Comparison of ENCODE assay signal across 9 cellular contexts in the genomic region with DNA sequence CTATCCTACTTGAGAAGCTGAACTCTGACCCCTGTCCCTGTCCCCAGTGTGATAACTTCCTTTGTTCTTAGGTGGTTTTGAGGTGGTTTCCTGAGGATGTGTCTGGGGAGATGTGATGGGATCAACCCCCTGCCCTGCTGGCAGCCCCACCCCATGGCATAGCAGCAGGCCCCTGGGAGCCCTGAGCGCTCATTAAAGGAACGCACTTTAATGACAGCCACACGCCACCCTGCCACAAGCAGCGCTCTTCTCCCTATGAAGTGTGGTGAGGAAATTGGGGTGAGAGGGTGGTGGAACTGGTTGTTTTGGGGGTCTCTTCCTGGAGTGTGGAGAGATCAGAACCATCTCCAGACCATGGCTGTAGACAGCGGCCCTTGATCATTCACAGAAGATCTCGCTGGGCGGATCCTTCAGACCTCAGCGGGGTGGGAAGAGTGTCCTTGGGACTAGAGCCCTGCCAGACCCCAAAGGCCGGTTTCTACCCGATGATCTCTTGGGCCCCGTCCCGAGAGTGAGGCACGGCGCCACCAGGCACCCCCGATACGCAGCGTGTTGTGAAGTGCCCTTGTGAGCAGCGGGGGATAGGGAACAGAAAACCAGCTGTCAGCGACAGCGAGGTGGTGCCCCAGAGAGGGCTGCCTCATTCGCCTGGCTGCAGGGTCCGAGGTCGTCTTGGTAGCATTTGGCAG. TPM values are rescaled to one million over a fixed set of nuclear protein-coding genes. Genes with fewer than 3 reads are reported as not detected.
DNase-seq lines count a peak whose midpoint lies in the region; ATAC-seq and TF ChIP-seq lines count a peak whose summit lies in the region.
"Had no signal": no experiment of that assay in that cellular context is flagged by ENCODE, and none has a peak within 500 bp of the region (broad histone marks: within the 10 kb centered on the region; RNA-seq: fewer than 3 reads in every experiment).

No MANE protein-coding gene starts in this region.

- H3K27me3 ChIP-seq in effector memory CD4-positive, alpha-beta T cell (replicated peaks; ENCODE audit: control insufficient read depth, insufficient read depth, low read length, poor library complexity, severe bottlenecking), result no peaks in the 10 kb centered on the region
- H3K27me3 ChIP-seq in parathyroid adenoma (ENCODE audit: control insufficient read depth, insufficient read depth, low read length), result no peaks in the 10 kb centered on the region
- H3K27me3 ChIP-seq: cardiac muscle cell had no signal

- peak overlapping the region; percentile 38 for H2AFZ ChIP-seq in parathyroid adenoma

- H3K9ac ChIP-seq in parathyroid adenoma, result no peak overlapping the region

- no peaks in the 10 kb centered on the region for H3K9me3 ChIP-seq in effector memory CD4-positive, alpha-beta T cell (ENCODE audit: control insufficient read depth, low read length)
- no peaks in the 10 kb centered on the region for H3K9me3 ChIP-seq in parathyroid adenoma (ENCODE audit: control insufficient read depth, low read length)

- H3K27ac Mint-ChIP-seq in Calu3 (ENCODE audit: unreplicated experiment), result peak overlapping the region; percentile 97

- H3K4me3 Mint-ChIP-seq in Calu3 (ENCODE audit: low read depth, unreplicated experiment), result peak overlapping the region; percentile 54

- no peaks in the 10 kb centered on the region for H3K27me3 Mint-ChIP-seq in Calu3 (ENCODE audit: unreplicated experiment)

- no peak for ATAC-seq in GM18511 (IDR thresholded peaks at IDR 0.05; ENCODE audit: unreplicated experiment)

- H3K4me3 ChIP-seq in Jurkat, Clone E6-1 (ENCODE audit: low read length), result peak overlapping the region; percentile 58
- no peak overlapping the region for H3K4me3 ChIP-seq in effector memory CD4-positive, alpha-beta T cell (ENCODE audit: insufficient read depth, low read depth, low read length, poor library complexity, severe bottlenecking)
- no peak overlapping the region for H3K4me3 ChIP-seq in parathyroid adenoma (ENCODE audit: low read depth, low read length)
- H3K4me3 ChIP-seq: cardiac muscle cell had no signal

- H3K27ac ChIP-seq in effector memory CD4-positive, alpha-beta T cell (ENCODE audit: insufficient read depth, low read length, poor library complexity, severe bottlenecking), result peak overlapping the region; percentile 88
- no peak overlapping the region for H3K27ac ChIP-seq in parathyroid adenoma
- H3K27ac ChIP-seq: cardiac muscle cell had no signal

- H3K9me3 Mint-ChIP-seq in Calu3 (ENCODE audit: low read depth, unreplicated experiment), result no peaks in the 10 kb centered on the region

- peaks cover 28% of the 10 kb centered on the region for H3K36me3 Mint-ChIP-seq in Calu3 (ENCODE audit: insufficient read depth, unreplicated experiment)

- intact Hi-C loops in Calu3 (cut with micrococcal nuclease; ENCODE audit: unreplicated experiment), result no loop called here

- peaks cover 38% of the 10 kb centered on the region for H3K4me1 Mint-ChIP-seq in Calu3 (ENCODE audit: low read depth, unreplicated experiment)

- no peak for DNase-seq in Calu3
- peak; percentile 100 for DNase-seq in Jurkat, Clone E6-1 (ENCODE audit: low read depth, low spot score)
- DNase-seq in effector memory CD4-positive, alpha-beta T cell, result no peak
- DNase-seq in HT-29 (ENCODE audit: low spot score), result no peak
- DNase-seq in NCI-H1105 treated with DMSO at 0.1 percent for 48 hours (lab: John Stamatoyannopoulos, UW), result no peak
- DNase-seq in stimulated activated CD4-positive, alpha-beta T cell treated with anti-CD3 and anti-CD28 coated beads, Interleukin-4, amount 100 ng/mL, for 4 hours, result no peak

- no peak overlapping the region for H3K4me2 ChIP-seq in parathyroid adenoma (ENCODE audit: low read length)

- no peaks in the 10 kb centered on the region for H3K36me3 ChIP-seq in effector memory CD4-positive, alpha-beta T cell (ENCODE audit: control insufficient read depth, insufficient read depth, low read length)
- H3K36me3 ChIP-seq in parathyroid adenoma (ENCODE audit: control insufficient read depth, insufficient read depth, low read length), result no peaks in the 10 kb centered on the region
- H3K36me3 ChIP-seq: cardiac muscle cell had no signal

- CTCF ChIA-PET in Calu3 (lab: Charles Lee), result interaction anchor here (0.6 to 1.6 kb wide), 11 partner anchors 12 to 539 kb away, joined by 3 to 10 read pairs (median 4); a partner anchor contains a TSS

- peaks cover 39% of the 10 kb centered on the region for H3K4me1 ChIP-seq in effector memory CD4-positive, alpha-beta T cell (ENCODE audit: control insufficient read depth, insufficient read depth, low read length, poor library complexity, severe bottlenecking)
- H3K4me1 ChIP-seq in parathyroid adenoma, result no peaks in the 10 kb centered on the region

- BruUV-seq in Calu3 (replicated peaks; lab: Mats Ljungman, UMichigan), result TSS peak; percentile 84

- no peak for TF ChIP-seq CTCF in Calu3 (IDR thresholded peaks at IDR 0.05; ENCODE audit: unreplicated experiment)
- no peak for TF ChIP-seq CTCF in parathyroid adenoma (IDR thresholded peaks at IDR 0.05)

- no peaks in the 10 kb centered on the region for H3K79me2 ChIP-seq in parathyroid adenoma

RNA-seq across cellular contexts. Expression of a gene that starts 45.4 kb away (rescaled TPM):
- 26.8 and 29.1 TPM in 2 replicates for total RNA-seq in Calu3 (2022)
- polyA plus RNA-seq in Jurkat, Clone E6-1 (2012; ENCODE audit: insufficient read depth, insufficient read length), result 21.4 TPM
- total RNA-seq in HT-29 (2014; rRNA removed; shearing (Covaris generic)), result 26.9 and 27.5 TPM in 2 replicates
